In genomic region chr17:75412455-75413317, GRCh38 we compare ENCODE assay signal across 7 cellular contexts. TPM values are rescaled to one million over a fixed set of nuclear protein-coding genes. Genes with fewer than 3 reads are reported as not detected.
DNase-seq lines count a peak whose midpoint lies in the region; ATAC-seq, FAIRE-seq and TF ChIP-seq lines count a peak whose summit lies in the region.

No MANE protein-coding gene starts in this region.

- TF ChIP-seq CTCF in Panc1 (IDR thresholded peaks at IDR 0.05) (peak; percentile 96), fibroblast of the aortic adventitia (IDR thresholded peaks at IDR 0.05; ENCODE audit: insufficient read depth, low read length) (peak; percentile 83), neural progenitor cell (IDR thresholded peaks at IDR 0.05) (peak; percentile 79), suprapubic skin (IDR thresholded peaks at IDR 0.05) (peak; percentile 65 to 78)

- BruUV-seq in Panc1 (replicated peaks; lab: Mats Ljungman, UMichigan) = no TSS peak

- H3K4me2 ChIP-seq in neural progenitor cell = no peak overlapping the region

- peak; percentile 64 for FAIRE-seq in GM12891 (lab: Jason Lieb, UNC)

- no peaks in the 10 kb centered on the region for H3K79me2 ChIP-seq in neural progenitor cell (ENCODE audit: low read depth)

- intact Hi-C loops in Panc1 (cut with micrococcal nuclease; ENCODE audit: unreplicated experiment) = no loop called here

- H3K27ac ChIP-seq in Panc1 (ENCODE audit: low read length) = no peak overlapping the region
- no peak overlapping the region for H3K27ac ChIP-seq in neural progenitor cell
- H3K27ac ChIP-seq in suprapubic skin = no peak overlapping the region

- H3K27me3 Mint-ChIP-seq in activated T-cell treated with anti-CD3 and anti-CD28 coated beads, Interleukin-2, amount 50 U/mL, for 72 hours (ENCODE audit: low read depth) = peaks cover 12% of the 10 kb centered on the region
- H3K27me3 Mint-ChIP-seq in neural progenitor cell (ENCODE audit: insufficient read depth, low read depth) = peaks cover 23% of the 10 kb centered on the region

- POLR2A ChIA-PET in Panc1 (lab: Charles Lee) = no interaction called here

- H3K36me3 Mint-ChIP-seq in activated T-cell treated with anti-CD3 and anti-CD28 coated beads, Interleukin-2, amount 50 U/mL, for 72 hours (ENCODE audit: insufficient read depth in 2 of 2) = no peaks in the 10 kb centered on the region
- no peaks in the 10 kb centered on the region for H3K36me3 Mint-ChIP-seq in neural progenitor cell

- no peaks in the 10 kb centered on the region for H3K27me3 ChIP-seq in Panc1 (ENCODE audit: control insufficient read depth, insufficient read depth, low read length)
- H3K27me3 ChIP-seq in neural progenitor cell = peaks cover 11% of the 10 kb centered on the region
- H3K27me3 ChIP-seq in suprapubic skin = peaks cover 4% of the 10 kb centered on the region

- H3K4me1 Mint-ChIP-seq in activated T-cell treated with anti-CD3 and anti-CD28 coated beads, Interleukin-2, amount 50 U/mL, for 72 hours (ENCODE audit: low read depth) = peaks cover 23% of the 10 kb centered on the region
- no peaks in the 10 kb centered on the region for H3K4me1 Mint-ChIP-seq in neural progenitor cell

- no peak for TF ChIP-seq EP300 in suprapubic skin (IDR thresholded peaks at IDR 0.05)

- no peak overlapping the region for H3K9ac ChIP-seq in neural progenitor cell

- H3K27ac Mint-ChIP-seq in activated T-cell treated with anti-CD3 and anti-CD28 coated beads, Interleukin-2, amount 50 U/mL, for 72 hours = peak overlapping the region; percentile 11
- no peak overlapping the region for H3K27ac Mint-ChIP-seq in neural progenitor cell

- H3K4me3 ChIP-seq in Panc1 (ENCODE audit: low read depth in 2 of 2, low read length in 2 of 2) (peak overlapping the region in 1 of 2 experiments; percentile 7; a peak in 1 of 4 replicates), fibroblast of the aortic adventitia (ENCODE audit: low read depth, low read length) (no peak overlapping the region), neural progenitor cell (no peak overlapping the region), suprapubic skin (no peak overlapping the region)

- peaks cover 3% of the 10 kb centered on the region; the same call in 1 of the 2 replicates for H3K4me1 ChIP-seq in Panc1 (ENCODE audit: control insufficient read depth, insufficient read depth, low read length)
- no peaks in the 10 kb centered on the region for H3K4me1 ChIP-seq in neural progenitor cell
- peaks cover 10% of the 10 kb centered on the region for H3K4me1 ChIP-seq in suprapubic skin

- peak; percentile 86 for ATAC-seq in Panc1
- ATAC-seq in activated T-cell treated with anti-CD3 and anti-CD28 coated beads, Interleukin-2, amount 50 U/mL, for 72 hours (replicated peaks in 1 of 2) = peak; percentile 92 to 93

- 0% methylated on average over 8 of the region's 8 CpGs for WGBS in suprapubic skin

- TF ChIP-seq POLR2A in GM12891 (IDR thresholded peaks at IDR 0.05; ENCODE audit: low read depth, low read length) (no peak), suprapubic skin (IDR thresholded peaks at IDR 0.05) (no peak)

- in situ Hi-C loops in Panc1 (cut with HindIII; ENCODE audit: low pct_unique_long_range_greater_than_20kb, low sequenced_read_pairs) = no loop called here

- H3K9me3 Mint-ChIP-seq in activated T-cell treated with anti-CD3 and anti-CD28 coated beads, Interleukin-2, amount 50 U/mL, for 72 hours = no peaks in the 10 kb centered on the region
- H3K9me3 Mint-ChIP-seq in neural progenitor cell = no peaks in the 10 kb centered on the region

- peak overlapping the region; percentile 89 for H2AFZ ChIP-seq in neural progenitor cell (replicated peaks)

- H4K20me1 ChIP-seq in neural progenitor cell (ENCODE audit: low read depth) = no peaks in the 10 kb centered on the region

- H3K36me3 ChIP-seq in Panc1 (ENCODE audit: control insufficient read depth, insufficient read depth, low read length) (no peaks in the 10 kb centered on the region), neural progenitor cell (no peaks in the 10 kb centered on the region), suprapubic skin (no peaks in the 10 kb centered on the region)

- DNase-seq in GM12891 (ENCODE audit: insufficient read length, low spot score) (peak; percentile 49), Kasumi-1 (lab: John Stamatoyannopoulos, UW) (peak; percentile 94 to 95), Panc1 (ENCODE audit: low read depth, low spot score) (peak; percentile 47), fibroblast of the aortic adventitia (ENCODE audit: low read depth) (peak; percentile 83), neural progenitor cell (ENCODE audit: low spot score) (peak; percentile 83), suprapubic skin (ENCODE audit: low spot score in 2 of 2) (no peak)
- peak; percentile 76 to 79 for DNase-seq in activated T-cell treated with anti-CD3 and anti-CD28 coated beads, Interleukin-2, amount 50 U/mL, for 72 hours

- H3K4me3 Mint-ChIP-seq in activated T-cell treated with anti-CD3 and anti-CD28 coated beads, Interleukin-2, amount 50 U/mL, for 72 hours = peak overlapping the region; percentile 36 to 69
- H3K4me3 Mint-ChIP-seq in neural progenitor cell = peak overlapping the region; percentile 35

- CTCF ChIA-PET in Panc1 (lab: Charles Lee) = interaction anchor here (0.6 to 0.8 kb wide), 5 partner anchors 36 to 172 kb away, joined by 3 to 9 read pairs (median 3); partner anchors contain the start of gene MIF4GD

- H3F3A ChIP-seq in neural progenitor cell (ENCODE audit: low read depth) = peaks cover 4% of the 10 kb centered on the region

- H3K9me3 ChIP-seq in Panc1 (ENCODE audit: control insufficient read depth, insufficient read depth, low read depth, low read length) = no peaks in the 10 kb centered on the region
- H3K9me3 ChIP-seq in neural progenitor cell (ENCODE audit: low read depth) = no peaks in the 10 kb centered on the region
- H3K9me3 ChIP-seq in suprapubic skin = no peaks in the 10 kb centered on the region

TF ChIP-seq in GM12891, 5 proteins besides CTCF, POLR2A, EP300 and RAD21:
- TF ChIP-seq POLR2AphosphoS5 (IDR thresholded peaks at IDR 0.05; ENCODE audit: low read depth, low read length) (no peak), PAX5 (IDR thresholded peaks at IDR 0.05; ENCODE audit: insufficient read depth, low read length, severe bottlenecking) (no peak), TAF1 (IDR thresholded peaks at IDR 0.05; ENCODE audit: low read depth, low read length) (no peak), SPI1 (IDR thresholded peaks at IDR 0.05; ENCODE audit: low read depth, low read length) (no peak), POU2F2 (IDR thresholded peaks at IDR 0.05; ENCODE audit: low read depth, low read length) (no peak)
TF ChIP-seq in GM12891: peak in this region for 0.

RNA-seq across cellular contexts. Expression of gene GRB2, which starts 7.2 kb away (rescaled TPM):
- polyA plus RNA-seq in GM12891 (2012; ENCODE audit: low read depth, missing spikeins) = 114 TPM
- total RNA-seq in Panc1 (2021; ENCODE audit: unreplicated experiment) (148 TPM), fibroblast of the aortic adventitia (ENCODE audit: low replicate concordance) (54.3 and 57.6 TPM in 2 replicates), neural progenitor cell (ENCODE audit: low replicate concordance) (71.0 and 72.5 TPM in 2 replicates), suprapubic skin (10 to 100 TPM; 44.9 to 62.6 (median 58.7) TPM)
- polyA plus RNA-seq in Panc1 (2012; ENCODE audit: insufficient read length) = 94.8 TPM
- total RNA-seq in activated T-cell treated with anti-CD3 and anti-CD28 coated beads, Interleukin-2, amount 50 U/mL, for 72 hours = 100 to 1,000 TPM; 209 to 218 TPM

RNA-seq across cellular contexts. Expression of gene TMEM94, which starts 43.7 kb away (rescaled TPM):
- 28.4 TPM for polyA plus RNA-seq in GM12891 (2012; ENCODE audit: low read depth, missing spikeins)
- total RNA-seq in Panc1 (2021; ENCODE audit: unreplicated experiment) (129 TPM), fibroblast of the aortic adventitia (ENCODE audit: low replicate concordance) (29.7 and 80.4 TPM in 2 replicates), neural progenitor cell (ENCODE audit: low replicate concordance) (23.6 and 96.8 TPM in 2 replicates), suprapubic skin (100 to 1,000 TPM in 1 of 4 donors, 10 to 100 TPM in 3; 50.0 to 147 (median 81.7) TPM)
- 156 TPM for polyA plus RNA-seq in Panc1 (2012; ENCODE audit: insufficient read length)
- 10 to 100 TPM; 70.7 to 76.4 TPM for total RNA-seq in activated T-cell treated with anti-CD3 and anti-CD28 coated beads, Interleukin-2, amount 50 U/mL, for 72 hours

Comparison
In these comparisons a context has a peak if more than half of its experiments do, and no peak if none do; other contexts are left out.
1. DNase-seq: peak in GM12891 (single experiment), Kasumi-1 (2 of 2), Panc1 (single experiment), activated T-cell treated with anti-CD3 and anti-CD28 coated beads, Interleukin-2, amount 50 U/mL, for 72 hours (2 of 2), fibroblast of the aortic adventitia (single experiment) and neural progenitor cell (single experiment); none in suprapubic skin (0 of 2).
2. Peak in every context shown above with its lines, with median percentiles within 50 percentile points of each other: CTCF ChIP-seq.